ENCODE assay signal across 19 cellular contexts in the genomic region with DNA sequence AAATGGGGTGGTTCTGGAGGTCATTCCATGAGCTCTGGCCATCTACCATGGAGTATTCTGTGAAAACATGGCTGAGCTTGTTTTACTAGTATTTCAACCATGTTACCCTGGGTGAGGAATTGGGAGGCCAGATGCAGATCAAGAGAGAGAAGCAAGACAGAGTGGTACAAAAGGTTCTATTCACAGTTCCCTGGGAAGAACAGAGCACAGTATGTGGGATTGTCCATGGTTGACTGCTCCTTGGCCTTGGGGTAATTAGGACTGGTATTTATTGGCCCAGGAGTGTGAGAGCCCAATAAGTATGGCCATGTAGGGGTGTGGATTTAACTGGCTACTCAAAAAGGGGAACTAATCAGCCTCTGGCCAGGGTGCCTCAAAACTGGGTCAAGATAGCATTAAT.
A peak's percentile ranks its signal among the peaks of the same experiment; 100 is the strongest.
DNase-seq lines count a peak whose midpoint lies in the region; ATAC-seq, FAIRE-seq and TF ChIP-seq lines count a peak whose summit lies in the region.
"Had no signal": no experiment of that assay in that cellular context is flagged by ENCODE, and none has a peak within 500 bp of the region (broad histone marks: within the 10 kb centered on the region; RNA-seq: fewer than 3 reads in every experiment).

No MANE protein-coding gene starts in this region.

- no peak overlapping the region for H3K9ac ChIP-seq in GM12878 (ENCODE audit: control insufficient read depth, insufficient read depth, low read length)

- in situ Hi-C loops in GM12878 (cut with MboI), result no loop called here

- H3K9me3 ChIP-seq in GM12878 (replicated peaks; ENCODE audit: control insufficient read depth, insufficient read depth, low read length) (no peaks in the 10 kb centered on the region; the same call in 2 of the 3 replicates), osteoblast (ENCODE audit: low read depth, low read length) (no peaks in the 10 kb centered on the region)
- H3K9me3 ChIP-seq: BE2C, Caco-2 had no signal

- H3K27ac ChIP-seq in GM12878 (ENCODE audit: control insufficient read depth, insufficient read depth), result no peak overlapping the region
- H3K27ac ChIP-seq in osteoblast (ENCODE audit: low read depth, low read length), result no peak overlapping the region

- RAD21 ChIA-PET in GM12878 (lab: Charles Lee; ENCODE audit: unreplicated experiment), result no interaction called here

- DNase-seq in NB4 (ENCODE audit: low read depth) (peak; percentile 1), GM12878 (ENCODE audit: low read depth, low spot score) (no peak), islet precursor cell (peak; percentile 63), osteoblast (ENCODE audit: insufficient read length, low spot score, missing footprints) (peak; percentile 8)
- no peak for DNase-seq in activated CD8-positive, alpha-beta memory T cell treated with anti-CD3 and anti-CD28 coated beads for 24 hours
- DNase-seq in activated CD4-positive, alpha-beta T cell treated with anti-CD3 and anti-CD28 coated beads, Interleukin-2, amount 50 U/mL, for 1 hour, result no peak
- no peak for DNase-seq in activated T-cell treated with anti-CD3 and anti-CD28 coated beads, Interleukin-2, amount 50 U/mL, for 48 hours
- DNase-seq: ACHN; BE2C; C1 segment of cervical spinal cord; Caco-2; CD4-positive, CD25-positive, alpha-beta regulatory T cell; CD8-positive, alpha-beta memory T cell; GDM1; GOT3; H9 had no signal

- TF ChIP-seq EP300 in GM12878 (IDR thresholded peaks at IDR 0.05; ENCODE audit: borderline replicate concordance in 1 of 2, control insufficient read depth in 1 of 2, low read depth in 2 of 2, low read length in 2 of 2), result no peak

- no peak for TF ChIP-seq RAD21 in GM12878 (IDR thresholded peaks at IDR 0.05; ENCODE audit: insufficient read depth, low read depth, low read length)

- BruUV-seq in GM12878 (replicated peaks; lab: Mats Ljungman, UMichigan), result no TSS peak

- no peak for TF ChIP-seq CTCF in NB4 (IDR thresholded peaks at IDR 0.05; ENCODE audit: low read depth, low read length)
- no peak for TF ChIP-seq CTCF in GM12878 (IDR thresholded peaks at IDR 0.05 in 2 of 3, conservative IDR thresholded peaks at IDR 0.05 in 1 of 3; ENCODE audit: control insufficient read depth in 2 of 3, extremely low read depth in 1 of 3, insufficient read depth in 1 of 3, low read depth in 3 of 3, low read length in 3 of 3)
- TF ChIP-seq CTCF in osteoblast (IDR thresholded peaks at IDR 0.05; ENCODE audit: extremely low read depth, low read depth, low read length), result no peak

- no peak overlapping the region for H2AFZ ChIP-seq in GM12878 (ENCODE audit: control insufficient read depth, low read depth, low read length)
- no peak overlapping the region for H2AFZ ChIP-seq in osteoblast (ENCODE audit: low read length)

- H3K27me3 ChIP-seq in GM12878 (replicated peaks in 1 of 2; ENCODE audit: control insufficient read depth in 2 of 2, insufficient read depth in 2 of 2, low read length in 1 of 2) (no peaks in the 10 kb centered on the region), osteoblast (ENCODE audit: insufficient read depth, low read length) (peaks cover 3% of the 10 kb centered on the region)
- H3K27me3 ChIP-seq: BE2C had no signal

- CTCF ChIA-PET in GM12878 (lab: Yijun Ruan, JAX), result no interaction called here

- TF ChIP-seq POLR2A in NB4 (IDR thresholded peaks at IDR 0.05; ENCODE audit: extremely low read depth, insufficient read length) (no peak), GM12878 (IDR thresholded peaks at IDR 0.05; ENCODE audit: low read depth, low read length) (no peak)

- no peaks in the 10 kb centered on the region for H3K36me3 ChIP-seq in GM12878 (ENCODE audit: control insufficient read depth in 2 of 2, insufficient read depth in 2 of 2, low read length in 1 of 2)
- H3K36me3 ChIP-seq in osteoblast (ENCODE audit: insufficient read depth, low read length), result no peaks in the 10 kb centered on the region
- H3K36me3 ChIP-seq: BE2C had no signal

- POLR2A ChIA-PET in GM12878 (lab: Charles Lee), result no interaction called here

- H3K4me3 ChIP-seq in NB4 (ENCODE audit: low read depth, low read length) (no peak overlapping the region), GM12878 (no peak overlapping the region), osteoblast (ENCODE audit: insufficient read depth, low read length) (no peak overlapping the region)

- H3K4me2 ChIP-seq in GM12878 (ENCODE audit: control insufficient read depth, insufficient read depth), result no peak overlapping the region
- no peak overlapping the region for H3K4me2 ChIP-seq in osteoblast (ENCODE audit: insufficient read depth, low read length)

- intact Hi-C loops in GM12878 (cut with micrococcal nuclease; ENCODE audit: unreplicated experiment), result no loop called here

- H3K79me2 ChIP-seq in GM12878 (ENCODE audit: control insufficient read depth, insufficient read depth, low read length) (no peaks in the 10 kb centered on the region), osteoblast (ENCODE audit: insufficient read depth, low read length) (no peaks in the 10 kb centered on the region)

- H3K4me1 ChIP-seq in GM12878 (ENCODE audit: control insufficient read depth, insufficient read depth, low read length) (no peaks in the 10 kb centered on the region), osteoblast (ENCODE audit: insufficient read depth, low read length) (no peaks in the 10 kb centered on the region)
- H3K4me1 ChIP-seq: BE2C, Caco-2 had no signal

- SMC1A ChIA-PET in GM12878 (lab: Charles Lee; ENCODE audit: uncharacterized antibody, unreplicated experiment), result no interaction called here

- ATAC-seq in GM12878 (peak; percentile 35; the same call in 1 of the 3 replicates), HG03196 (IDR thresholded peaks at IDR 0.05; ENCODE audit: unreplicated experiment) (no peak)

- FAIRE-seq in GM12878 (lab: Jason Lieb, UNC), result no peak
- FAIRE-seq: A204.1, D721Med had no signal

- H4K20me1 ChIP-seq in GM12878 (ENCODE audit: control insufficient read depth, insufficient read depth), result no peaks in the 10 kb centered on the region
- H4K20me1 ChIP-seq in osteoblast (ENCODE audit: insufficient read depth, low read length), result no peaks in the 10 kb centered on the region

TF ChIP-seq in GM12878, 131 proteins besides CTCF, POLR2A, EP300 and RAD21 (continues in another document):
- TF ChIP-seq ZNF687 (IDR thresholded peaks at IDR 0.05) (no peak), ZBED1 (IDR thresholded peaks at IDR 0.05; ENCODE audit: borderline replicate concordance) (no peak), FOXK2 (IDR thresholded peaks at IDR 0.05) (no peak), ATF3 (IDR thresholded peaks at IDR 0.05; ENCODE audit: borderline replicate concordance, extremely low read depth, low read depth, low read length) (no peak), MXI1 (IDR thresholded peaks at IDR 0.05; ENCODE audit: low read depth, low read length) (no peak), KDM1A (IDR thresholded peaks at IDR 0.05; ENCODE audit: borderline replicate concordance) (no peak), CHD2 (IDR thresholded peaks at IDR 0.05; ENCODE audit: borderline replicate concordance, low read depth, low read length) (no peak)
- TF ChIP-seq, protein P1, sequence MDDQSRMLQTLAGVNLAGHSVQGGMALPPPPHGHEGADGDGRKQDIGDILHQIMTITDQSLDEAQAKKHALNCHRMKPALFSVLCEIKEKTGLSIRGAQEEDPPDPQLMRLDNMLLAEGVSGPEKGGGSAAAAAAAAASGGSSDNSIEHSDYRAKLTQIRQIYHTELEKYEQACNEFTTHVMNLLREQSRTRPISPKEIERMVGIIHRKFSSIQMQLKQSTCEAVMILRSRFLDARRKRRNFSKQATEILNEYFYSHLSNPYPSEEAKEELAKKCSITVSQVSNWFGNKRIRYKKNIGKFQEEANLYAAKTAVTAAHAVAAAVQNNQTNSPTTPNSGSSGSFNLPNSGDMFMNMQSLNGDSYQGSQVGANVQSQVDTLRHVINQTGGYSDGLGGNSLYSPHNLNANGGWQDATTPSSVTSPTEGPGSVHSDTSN (IDR thresholded peaks at IDR 0.05; ENCODE audit: insufficient replicate concordance, low read depth, low read length), result no peak
- TF ChIP-seq, protein P2, sequence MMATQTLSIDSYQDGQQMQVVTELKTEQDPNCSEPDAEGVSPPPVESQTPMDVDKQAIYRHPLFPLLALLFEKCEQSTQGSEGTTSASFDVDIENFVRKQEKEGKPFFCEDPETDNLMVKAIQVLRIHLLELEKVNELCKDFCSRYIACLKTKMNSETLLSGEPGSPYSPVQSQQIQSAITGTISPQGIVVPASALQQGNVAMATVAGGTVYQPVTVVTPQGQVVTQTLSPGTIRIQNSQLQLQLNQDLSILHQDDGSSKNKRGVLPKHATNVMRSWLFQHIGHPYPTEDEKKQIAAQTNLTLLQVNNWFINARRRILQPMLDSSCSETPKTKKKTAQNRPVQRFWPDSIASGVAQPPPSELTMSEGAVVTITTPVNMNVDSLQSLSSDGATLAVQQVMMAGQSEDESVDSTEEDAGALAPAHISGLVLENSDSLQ (IDR thresholded peaks at IDR 0.05), result no peak

Comparison
In these comparisons a context has a peak if more than half of its experiments do, and no peak if none do; other contexts are left out.
1. DNase-seq: peak in NB4 (single experiment), islet precursor cell (single experiment) and osteoblast (single experiment); none in GM12878 (single experiment), activated CD8-positive, alpha-beta memory T cell treated with anti-CD3 and anti-CD28 coated beads for 24 hours (single experiment), activated CD4-positive, alpha-beta T cell treated with anti-CD3 and anti-CD28 coated beads, Interleukin-2, amount 50 U/mL, for 1 hour (single experiment) and activated T-cell treated with anti-CD3 and anti-CD28 coated beads, Interleukin-2, amount 50 U/mL, for 48 hours (0 of 2).